Comparison of ENCODE assay signal across 9 cellular contexts in genomic region chr17:76408037-76408849, GRCh38. TPM values are rescaled to one million over a fixed set of nuclear protein-coding genes. Genes with fewer than 3 reads are reported as not detected.
DNase-seq lines count a peak whose midpoint lies in the region; ATAC-seq and TF ChIP-seq lines count a peak whose summit lies in the region.
"Had no signal": no experiment of that assay in that cellular context is flagged by ENCODE, and none has a peak within 500 bp of the region (broad histone marks: within the 10 kb centered on the region; RNA-seq: fewer than 3 reads in every experiment).

No MANE protein-coding gene starts in this region.

- no peaks in the 10 kb centered on the region for H3K9me3 Mint-ChIP-seq in activated T-cell treated with anti-CD3 and anti-CD28 coated beads, Interleukin-2, amount 50 U/mL, for 72 hours

- no peaks in the 10 kb centered on the region for H3K27me3 ChIP-seq in Peyer's patch
- no peaks in the 10 kb centered on the region for H3K27me3 ChIP-seq in foreskin keratinocyte
- no peaks in the 10 kb centered on the region for H3K27me3 ChIP-seq in psoas muscle (ENCODE audit: insufficient read depth in 3 of 3, low read length in 2 of 3)
- H3K27me3 ChIP-seq: SJSA1 had no signal

- H3K27ac ChIP-seq in Peyer's patch (no peak overlapping the region), foreskin keratinocyte (no peak overlapping the region), psoas muscle (no peak overlapping the region)
- H3K27ac ChIP-seq: SJSA1 had no signal

- no peak overlapping the region for H3K4me3 Mint-ChIP-seq in activated T-cell treated with anti-CD3 and anti-CD28 coated beads, Interleukin-2, amount 50 U/mL, for 72 hours

- TF ChIP-seq CTCF in Peyer's patch (IDR thresholded peaks at IDR 0.05) = peak; percentile 76 to 89 (median 78)
- peak; percentile 96 for TF ChIP-seq CTCF in foreskin keratinocyte (conservative IDR thresholded peaks at IDR 0.05)
- TF ChIP-seq CTCF in psoas muscle (IDR thresholded peaks at IDR 0.05) = peak; percentile 59

- H3K9me3 ChIP-seq in Peyer's patch (no peaks in the 10 kb centered on the region), psoas muscle (no peaks in the 10 kb centered on the region)
- H3K9me3 ChIP-seq: SJSA1 had no signal

- WGBS in psoas muscle, 3 donors = 72 to 75% (median 74%) methylated on average over 12 of the region's 12 CpGs

- no peak overlapping the region for H3K27ac Mint-ChIP-seq in activated T-cell treated with anti-CD3 and anti-CD28 coated beads, Interleukin-2, amount 50 U/mL, for 72 hours

- H3K4me1 ChIP-seq in Peyer's patch (peaks cover 0 to 12% (median 5%) of the 10 kb centered on the region in 4 donors), foreskin keratinocyte (no peaks in the 10 kb centered on the region), psoas muscle (peaks cover 36% of the 10 kb centered on the region)
- H3K4me1 ChIP-seq: SJSA1 had no signal

- no peaks in the 10 kb centered on the region for H3K27me3 Mint-ChIP-seq in activated T-cell treated with anti-CD3 and anti-CD28 coated beads, Interleukin-2, amount 50 U/mL, for 72 hours (ENCODE audit: low read depth)

- peaks cover 13% of the 10 kb centered on the region for H3K4me1 Mint-ChIP-seq in activated T-cell treated with anti-CD3 and anti-CD28 coated beads, Interleukin-2, amount 50 U/mL, for 72 hours (ENCODE audit: low read depth)

- H3K4me3 ChIP-seq in Peyer's patch (no peak overlapping the region), psoas muscle (no peak overlapping the region)
- H3K4me3 ChIP-seq: SJSA1 had no signal

- intact Hi-C loops in psoas muscle (cut with DNase I) = loop anchor here (5.0 kb wide), 3 partner anchors 39 to 99 kb away; no protein-coding TSS in a partner anchor

- H3K36me3 Mint-ChIP-seq in activated T-cell treated with anti-CD3 and anti-CD28 coated beads, Interleukin-2, amount 50 U/mL, for 72 hours (ENCODE audit: insufficient read depth in 2 of 2) = peaks cover 2 to 5% of the 10 kb centered on the region in 2 donors

- DNase-seq in DMS114 treated with DMSO at 0.1 percent for 48 hours (lab: John Stamatoyannopoulos, UW; ENCODE audit: unreplicated experiment) (peak; percentile 10), HuH-7.5 (ENCODE audit: low spot score) (peak; percentile 56), Peyer's patch (peak; percentile 73 to 91 (median 77)), foreskin keratinocyte (peak in 1 of 2 donors; percentile 28), psoas muscle (peak in 1 of 2 donors; percentile 76), globus pallidus (ENCODE audit: low spot score) (no peak)
- peak; percentile 70 to 75 for DNase-seq in activated T-cell treated with anti-CD3 and anti-CD28 coated beads, Interleukin-2, amount 50 U/mL, for 72 hours

- no peak for TF ChIP-seq POLR2A in Peyer's patch (IDR thresholded peaks at IDR 0.05)

- peaks cover 0 to 16% (median 0%) of the 10 kb centered on the region in 3 donors for H3K36me3 ChIP-seq in Peyer's patch
- peaks cover 0 to 23% of the 10 kb centered on the region in 2 donors for H3K36me3 ChIP-seq in psoas muscle (ENCODE audit: insufficient read depth in 1 of 2, low read depth in 1 of 2)

- peak; percentile 67 to 79 for ATAC-seq in activated T-cell treated with anti-CD3 and anti-CD28 coated beads, Interleukin-2, amount 50 U/mL, for 72 hours (replicated peaks in 1 of 2)
- peak; percentile 34 for ATAC-seq in foreskin keratinocyte
- peak in 3 of 4 donors; percentile 42 to 55 (median 49) for ATAC-seq in psoas muscle
- ATAC-seq in GM18502 (IDR thresholded peaks at IDR 0.05; ENCODE audit: poor library complexity, unreplicated experiment) = no peak

RNA-seq across cellular contexts. Expression of gene SPHK1, which starts 23.8 kb away (rescaled TPM):
- total RNA-seq in Peyer's patch (1 to 10 TPM in 3 of 4 donors, under 1 TPM in 1; 0.53 to 5.9 (median 3.8) TPM), foreskin keratinocyte (81.9 and 128 TPM in 2 replicates), psoas muscle (1 to 10 TPM in 3 of 4 donors, under 1 TPM in 1; 0.90 to 5.3 (median 2.6) TPM)
- total RNA-seq in activated T-cell treated with anti-CD3 and anti-CD28 coated beads, Interleukin-2, amount 50 U/mL, for 72 hours = 10 to 100 TPM; 11.6 to 13.9 TPM
- polyA plus RNA-seq in foreskin keratinocyte (90.1 and 147 TPM in 2 replicates), psoas muscle (10 to 100 TPM in 1 of 3 donors, 1 to 10 TPM in 2; 1.3 to 21.3 (median 3.1) TPM)

RNA-seq across cellular contexts. Expression of gene UBE2O, which starts 44.7 kb away (rescaled TPM):
- total RNA-seq in Peyer's patch (10 to 100 TPM; 20.5 to 75.1 (median 31.6) TPM), foreskin keratinocyte (16.6 and 17.3 TPM in 2 replicates), psoas muscle (10 to 100 TPM; 37.3 to 45.5 (median 39.7) TPM)
- 10 to 100 TPM; 21.5 to 22.8 TPM for total RNA-seq in activated T-cell treated with anti-CD3 and anti-CD28 coated beads, Interleukin-2, amount 50 U/mL, for 72 hours
- polyA plus RNA-seq in foreskin keratinocyte (5.2 and 6.4 TPM in 2 replicates), psoas muscle (10 to 100 TPM; 11.6 to 23.9 (median 12.3) TPM)

RNA-seq across cellular contexts. Expression of gene PRPSAP1, which starts 54.5 kb away (rescaled TPM):
- total RNA-seq in Peyer's patch (100 to 1,000 TPM in 1 of 4 donors, 10 to 100 TPM in 3; 39.4 to 105 (median 70.4) TPM), foreskin keratinocyte (43.7 and 44.0 TPM in 2 replicates), psoas muscle (10 to 100 TPM; 14.8 to 20.0 (median 18.1) TPM)
- 10 to 100 TPM; 46.4 to 52.6 TPM for total RNA-seq in activated T-cell treated with anti-CD3 and anti-CD28 coated beads, Interleukin-2, amount 50 U/mL, for 72 hours
- polyA plus RNA-seq in foreskin keratinocyte (40.4 and 43.8 TPM in 2 replicates), psoas muscle (10 to 100 TPM in 2 of 3 donors, 1 to 10 TPM in 1; 9.5 to 24.7 (median 12.3) TPM)

RNA-seq across cellular contexts. Expression of gene AANAT, which starts 59.2 kb away (rescaled TPM):
- total RNA-seq in Peyer's patch = not detected
- total RNA-seq in activated T-cell treated with anti-CD3 and anti-CD28 coated beads, Interleukin-2, amount 50 U/mL, for 72 hours = not detected
- total RNA-seq in foreskin keratinocyte = not detected in 2 replicates
- polyA plus RNA-seq in foreskin keratinocyte = not detected in 2 replicates
- not detected for total RNA-seq in psoas muscle
- polyA plus RNA-seq in psoas muscle = under 1 TPM in 2 of 3 donors, not detected in 1; 0.09 to 0.13 TPM
- total RNA-seq: SJSA1 had no signal
